Comparison of ENCODE assay signal across 7 cellular contexts in genomic region chr6:35673299-35673666, GRCh38. TPM values are rescaled to one million over a fixed set of nuclear protein-coding genes. Genes with fewer than 3 reads are reported as not detected.
DNase-seq lines count a peak whose midpoint lies in the region; ATAC-seq, FAIRE-seq and TF ChIP-seq lines count a peak whose summit lies in the region.
"Not testable (repeated sequence)": the region's sequence is repeated elsewhere in the genome, so short reads cannot be mapped to it uniquely, and the experiment has no call there.

No MANE protein-coding gene starts in this region.

- not testable (repeated sequence) for H2AFZ ChIP-seq in HepG2 (ENCODE audit: low read length)

- TF ChIP-seq CTCF in RWPE1 (conservative IDR thresholded peaks at IDR 0.05; ENCODE audit: low read depth); activated CD8-positive, alpha-beta T cell treated with anti-CD3 and anti-CD28 coated beads for 36 hours (IDR thresholded peaks at IDR 0.05); MCF 10A (IDR thresholded peaks at IDR 0.05; ENCODE audit: unreplicated experiment); HepG2 (CRISPR knock-in tag; IDR thresholded peaks at IDR 0.05): not testable (repeated sequence)

- BruUV-seq in MCF 10A (replicated peaks; lab: Mats Ljungman, UMichigan); HepG2 (replicated peaks; lab: Mats Ljungman, UMichigan): not testable (repeated sequence)

- DNase-seq in CD4-positive, alpha-beta memory T cell; RWPE1 (ENCODE audit: low spot score); activated CD8-positive, alpha-beta T cell treated with anti-CD3 and anti-CD28 coated beads for 36 hours; MCF 10A (ENCODE audit: unreplicated experiment); HepG2 (ENCODE audit: low spot score); stimulated activated effector memory CD8-positive, alpha-beta T cell treated with anti-CD3 and anti-CD28 coated beads, Interleukin-12 subunit alpha, Interleukin-12 subunit beta, amount 100 ng/mL, for 72 hours (ENCODE audit: low spot score in 2 of 2): not testable (repeated sequence)

- in situ Hi-C loops in HepG2 (cut with HindIII; ENCODE audit: extremely low pct_ligation_motif_present, low pct_unique_long_range_greater_than_20kb) = not testable (repeated sequence)

- H3K27ac Mint-ChIP-seq in CD4-positive, alpha-beta memory T cell = peak overlapping the region in 5 of 7 donors; percentile 17 to 73 (median 53)
- peak overlapping the region; percentile 34 for H3K27ac Mint-ChIP-seq in activated CD8-positive, alpha-beta T cell treated with anti-CD3 and anti-CD28 coated beads for 36 hours
- H3K27ac Mint-ChIP-seq in activated naive CD8-positive, alpha-beta T cell = peak overlapping the region; percentile 72
- not testable (repeated sequence) for H3K27ac Mint-ChIP-seq in MCF 10A (ENCODE audit: low read depth, unreplicated experiment)
- H3K27ac Mint-ChIP-seq in stimulated activated effector memory CD8-positive, alpha-beta T cell treated with anti-CD3 and anti-CD28 coated beads, Interleukin-12 subunit alpha, Interleukin-12 subunit beta, amount 100 ng/mL, for 72 hours = peak overlapping the region; percentile 81

- intact Hi-C loops in CD4-positive, alpha-beta memory T cell (cut with micrococcal nuclease); activated CD8-positive, alpha-beta T cell treated with anti-CD3 and anti-CD28 coated beads for 36 hours (cut with micrococcal nuclease); MCF 10A (cut with micrococcal nuclease); HepG2 (cut with micrococcal nuclease; ENCODE audit: unreplicated experiment): not testable (repeated sequence)

- H4K20me1 ChIP-seq in HepG2 (ENCODE audit: insufficient read depth, low read length) = not testable (repeated sequence)

- not testable (repeated sequence) for H3K27ac ChIP-seq in CD4-positive, alpha-beta memory T cell (ENCODE audit: low read depth, low read length); HepG2 (ENCODE audit: extremely low read length, insufficient read depth, low read length)
- peak overlapping the region; percentile 63 for H3K27ac ChIP-seq in RWPE1

- H3K4me2 ChIP-seq in HepG2 (ENCODE audit: low read depth, low read length) = not testable (repeated sequence)

- peaks cover 91% of the 10 kb centered on the region for H3K4me1 ChIP-seq in CD4-positive, alpha-beta memory T cell (ENCODE audit: insufficient read depth, low read length)
- H3K4me1 ChIP-seq in HepG2 (ENCODE audit: insufficient read depth, low read length) = not testable (repeated sequence)

- not testable (repeated sequence) for TF ChIP-seq RAD21 in HepG2 (CRISPR knock-in tag; IDR thresholded peaks at IDR 0.05)

- H3K27me3 Mint-ChIP-seq in CD4-positive, alpha-beta memory T cell; activated CD8-positive, alpha-beta T cell treated with anti-CD3 and anti-CD28 coated beads for 36 hours; activated naive CD8-positive, alpha-beta T cell; MCF 10A (ENCODE audit: insufficient read depth, unreplicated experiment): not testable (repeated sequence)

- not testable (repeated sequence) for ATAC-seq in activated CD8-positive, alpha-beta T cell treated with anti-CD3 and anti-CD28 coated beads for 36 hours; HepG2; stimulated activated effector memory CD8-positive, alpha-beta T cell treated with anti-CD3 and anti-CD28 coated beads, Interleukin-12 subunit alpha, Interleukin-12 subunit beta, amount 100 ng/mL, for 72 hours

- not testable (repeated sequence) for H3K36me3 ChIP-seq in CD4-positive, alpha-beta memory T cell (ENCODE audit: insufficient read depth, low read length); HepG2 (replicated peaks in 1 of 2; ENCODE audit: control insufficient read depth in 1 of 2, insufficient read depth in 2 of 2, low read length in 2 of 2)

- CTCF ChIA-PET in CD4-positive, alpha-beta memory T cell (lab: Charles Lee; ENCODE audit: partially characterized antibody) = interaction anchor here (1.3 to 3.0 kb wide), 4 partner anchors 14 to 63 kb away, joined by 3 to 10 read pairs (median 6); partner anchors contain the start of gene ARMC12
- CTCF ChIA-PET in RWPE1 (lab: Yijun Ruan, JAX) = interaction anchor here (0.6 kb wide), 1 partner anchor 442 kb away, joined by 3 read pairs; no protein-coding TSS in a partner anchor
- CTCF ChIA-PET in activated CD8-positive, alpha-beta T cell treated with anti-CD3 and anti-CD28 coated beads for 36 hours (lab: Charles Lee) = interaction anchor here (1.1 to 2.2 kb wide), 4 partner anchors 31 to 89 kb away, joined by 3 to 13 read pairs (median 8); partner anchors contain the start of gene ARMC12
- CTCF ChIA-PET in MCF 10A (lab: Yijun Ruan, JAX) = interaction anchor here (0.6 kb wide), 1 partner anchor 10 kb away, joined by 3 read pairs; no protein-coding TSS in a partner anchor
- CTCF ChIA-PET in HepG2 (lab: Yijun Ruan, JAX; ENCODE audit: low intra/inter-chr PET ratio, low total read pairs) = not testable (repeated sequence)

- peaks cover 52 to 84% (median 62%) of the 10 kb centered on the region in 4 donors for H3K4me1 Mint-ChIP-seq in CD4-positive, alpha-beta memory T cell
- H3K4me1 Mint-ChIP-seq in activated CD8-positive, alpha-beta T cell treated with anti-CD3 and anti-CD28 coated beads for 36 hours (ENCODE audit: low read depth) = peaks cover 63% of the 10 kb centered on the region
- peaks cover 89% of the 10 kb centered on the region for H3K4me1 Mint-ChIP-seq in activated naive CD8-positive, alpha-beta T cell (ENCODE audit: low read depth)
- H3K4me1 Mint-ChIP-seq in MCF 10A (ENCODE audit: insufficient read depth, unreplicated experiment) = peaks cover 40% of the 10 kb centered on the region
- H3K4me1 Mint-ChIP-seq in stimulated activated effector memory CD8-positive, alpha-beta T cell treated with anti-CD3 and anti-CD28 coated beads, Interleukin-12 subunit alpha, Interleukin-12 subunit beta, amount 100 ng/mL, for 72 hours = peaks cover 40% of the 10 kb centered on the region

- not testable (repeated sequence) for H3K9ac ChIP-seq in HepG2 (ENCODE audit: insufficient read depth, low read depth, low read length)

- WGBS in HepG2 (ENCODE audit: low lambda C conversion rate) = 96% methylated on average over 2 of the region's 2 CpGs

- H3K9me3 Mint-ChIP-seq in CD4-positive, alpha-beta memory T cell; activated CD8-positive, alpha-beta T cell treated with anti-CD3 and anti-CD28 coated beads for 36 hours; activated naive CD8-positive, alpha-beta T cell (ENCODE audit: low read depth); MCF 10A (ENCODE audit: unreplicated experiment); stimulated activated effector memory CD8-positive, alpha-beta T cell treated with anti-CD3 and anti-CD28 coated beads, Interleukin-12 subunit alpha, Interleukin-12 subunit beta, amount 100 ng/mL, for 72 hours: not testable (repeated sequence)

- not testable (repeated sequence) for TF ChIP-seq EP300 in HepG2 (IDR thresholded peaks at IDR 0.05; ENCODE audit: low read depth in 2 of 2, low read length in 2 of 2); HepG2 (CRISPR knock-in tag; IDR thresholded peaks at IDR 0.05; ENCODE audit: borderline replicate concordance)

- TF ChIP-seq POLR2A in HepG2 (IDR thresholded peaks at IDR 0.05; ENCODE audit: insufficient read depth in 1 of 2, low read depth in 2 of 2, low read length in 2 of 2) = not testable (repeated sequence)

- not testable (repeated sequence) for H3K36me3 Mint-ChIP-seq in CD4-positive, alpha-beta memory T cell; activated naive CD8-positive, alpha-beta T cell; stimulated activated effector memory CD8-positive, alpha-beta T cell treated with anti-CD3 and anti-CD28 coated beads, Interleukin-12 subunit alpha, Interleukin-12 subunit beta, amount 100 ng/mL, for 72 hours
- peaks cover 19% of the 10 kb centered on the region for H3K36me3 Mint-ChIP-seq in activated CD8-positive, alpha-beta T cell treated with anti-CD3 and anti-CD28 coated beads for 36 hours (ENCODE audit: low read depth)
- peaks cover 92% of the 10 kb centered on the region for H3K36me3 Mint-ChIP-seq in MCF 10A (ENCODE audit: insufficient read depth, unreplicated experiment)

- H3K27me3 ChIP-seq in CD4-positive, alpha-beta memory T cell (ENCODE audit: insufficient read depth, low read length); HepG2 (ENCODE audit: control insufficient read depth in 1 of 2, insufficient read depth in 2 of 2, low read length in 2 of 2): not testable (repeated sequence)

- not testable (repeated sequence) for FAIRE-seq in HepG2 (lab: Jason Lieb, UNC)

- peaks cover 48% of the 10 kb centered on the region for H3K79me2 ChIP-seq in HepG2 (ENCODE audit: insufficient read depth, low read length)

- not testable (repeated sequence) for H3K9me3 ChIP-seq in CD4-positive, alpha-beta memory T cell (ENCODE audit: control insufficient read depth in 1 of 2, low read length in 2 of 2); HepG2 (ENCODE audit: low read length)

- H3K4me3 Mint-ChIP-seq in CD4-positive, alpha-beta memory T cell = peak overlapping the region in 5 of 8 donors; percentile 8 to 75 (median 13)
- not testable (repeated sequence) for H3K4me3 Mint-ChIP-seq in activated CD8-positive, alpha-beta T cell treated with anti-CD3 and anti-CD28 coated beads for 36 hours; activated naive CD8-positive, alpha-beta T cell; stimulated activated effector memory CD8-positive, alpha-beta T cell treated with anti-CD3 and anti-CD28 coated beads, Interleukin-12 subunit alpha, Interleukin-12 subunit beta, amount 100 ng/mL, for 72 hours
- peak overlapping the region; percentile 45 for H3K4me3 Mint-ChIP-seq in MCF 10A (ENCODE audit: unreplicated experiment)

- POLR2A ChIA-PET in CD4-positive, alpha-beta memory T cell (lab: Charles Lee; ENCODE audit: partially characterized antibody) = interaction anchor here (2.0 to 2.1 kb wide), 2 partner anchors 11 to 13 kb away, joined by 10 to 11 read pairs; no protein-coding TSS in a partner anchor
- POLR2A ChIA-PET in RWPE1 (lab: Yijun Ruan, JAX; ENCODE audit: low non-redundant PET); HepG2 (lab: Yijun Ruan, JAX): not testable (repeated sequence)
- POLR2A ChIA-PET in activated CD8-positive, alpha-beta T cell treated with anti-CD3 and anti-CD28 coated beads for 36 hours (lab: Charles Lee) = interaction anchor here (0.9 to 1.1 kb wide), 2 partner anchors 11 to 14 kb away, joined by 3 read pairs; no protein-coding TSS in a partner anchor
- POLR2A ChIA-PET in MCF 10A (lab: Yijun Ruan, JAX) = interaction anchor here (0.7 to 25.9 kb wide), 6 partner anchors 9 to 62 kb away, joined by 3 to 1351 read pairs (median 4); partner anchors contain the start of genes ARMC12 and FKBP5

- not testable (repeated sequence) for H3K4me3 ChIP-seq in CD4-positive, alpha-beta memory T cell (ENCODE audit: low read length in 2 of 2); HepG2 (replicated peaks in 1 of 3; ENCODE audit: insufficient read depth in 1 of 3, low read depth in 2 of 3, low read length in 3 of 3)

RNA-seq across cellular contexts. Expression of gene FKBP5, which starts 15.4 kb away (rescaled TPM):
- 10 to 100 TPM; 72.9 to 74.2 TPM for total RNA-seq in CD4-positive, alpha-beta memory T cell
- polyA plus RNA-seq in CD4-positive, alpha-beta memory T cell = 100 to 1,000 TPM in 1 of 2 donors, 10 to 100 TPM in 1; 94.2 to 233 TPM
- 10 to 100 TPM; 90.6 to 93.4 TPM for total RNA-seq in activated CD8-positive, alpha-beta T cell treated with anti-CD3 and anti-CD28 coated beads for 36 hours
- total RNA-seq in MCF 10A (2022) (304 and 387 TPM in 2 replicates), HepG2 (2016; rRNA removed; fragmentation: Illumina TruSeq; extraction: Trizol) (17.4 and 30.9 TPM in 2 replicates)
- total RNA-seq in HepG2 (2016; cell fraction: cytosol; rRNA removed; fragmentation: Illumina TruSeq; extraction: Trizol; ENCODE audit: low read depth) = 9.1 and 9.8 TPM in 2 replicates
- 17.4 and 28.9 TPM in 2 replicates for total RNA-seq in HepG2 (2016; cell fraction: insoluble cytoplasmic fraction; rRNA removed; fragmentation: Illumina TruSeq; extraction: Trizol)
- total RNA-seq in HepG2 (2016; cell fraction: membrane; rRNA removed; fragmentation: Illumina TruSeq; extraction: Trizol) = 15.6 and 16.6 TPM in 2 replicates
- 13.7 and 15.0 TPM in 2 replicates for total RNA-seq in HepG2 (2016; cell fraction: nucleus; rRNA removed; fragmentation: Illumina TruSeq; extraction: Trizol)
- polyA plus RNA-seq in HepG2 (2011; rRNA removed) = 6.9 and 8.0 TPM in 2 replicates
- 4.0 and 5.9 TPM in 2 replicates for polyA plus RNA-seq in HepG2 (2011; cell fraction: cytosol; rRNA removed)
- polyA plus RNA-seq in HepG2 (2011; cell fraction: nucleus; rRNA removed) = 2.9 and 3.5 TPM in 2 replicates
- polyA plus RNA-seq in HepG2 (2012) = 13.9 and 16.1 TPM in 2 replicates
- polyA plus RNA-seq in HepG2 (2016; cell fraction: cytosol; fragmentation: Illumina TruSeq; extraction: Trizol; ENCODE audit: low read depth) = 2.6 and 2.8 TPM in 2 replicates
- polyA plus RNA-seq in HepG2 (2016; cell fraction: insoluble cytoplasmic fraction; fragmentation: Illumina TruSeq; extraction: Trizol; ENCODE audit: low read depth) = 46.6 and 52.0 TPM in 2 replicates
- polyA plus RNA-seq in HepG2 (2016; cell fraction: membrane; fragmentation: Illumina TruSeq; extraction: Trizol; ENCODE audit: low read depth) = 10.4 and 11.9 TPM in 2 replicates
- polyA plus RNA-seq in HepG2 (2016; cell fraction: nucleus; fragmentation: Illumina TruSeq; extraction: Trizol; ENCODE audit: insufficient read depth, low read depth) = 24.1 and 24.8 TPM in 2 replicates
- 4.5 and 8.4 TPM in 2 replicates for polyA minus RNA-seq in HepG2 (2011; rRNA and poly(A)+ RNA removed; ENCODE audit: low replicate concordance)
- polyA minus RNA-seq in HepG2 (2011; cell fraction: cytosol; rRNA and poly(A)+ RNA removed) = 6.9 and 7.1 TPM in 2 replicates
- 7.6 and 10.1 TPM in 2 replicates for polyA minus RNA-seq in HepG2 (2011; cell fraction: nucleus; rRNA and poly(A)+ RNA removed)
